In the genomic region with DNA sequence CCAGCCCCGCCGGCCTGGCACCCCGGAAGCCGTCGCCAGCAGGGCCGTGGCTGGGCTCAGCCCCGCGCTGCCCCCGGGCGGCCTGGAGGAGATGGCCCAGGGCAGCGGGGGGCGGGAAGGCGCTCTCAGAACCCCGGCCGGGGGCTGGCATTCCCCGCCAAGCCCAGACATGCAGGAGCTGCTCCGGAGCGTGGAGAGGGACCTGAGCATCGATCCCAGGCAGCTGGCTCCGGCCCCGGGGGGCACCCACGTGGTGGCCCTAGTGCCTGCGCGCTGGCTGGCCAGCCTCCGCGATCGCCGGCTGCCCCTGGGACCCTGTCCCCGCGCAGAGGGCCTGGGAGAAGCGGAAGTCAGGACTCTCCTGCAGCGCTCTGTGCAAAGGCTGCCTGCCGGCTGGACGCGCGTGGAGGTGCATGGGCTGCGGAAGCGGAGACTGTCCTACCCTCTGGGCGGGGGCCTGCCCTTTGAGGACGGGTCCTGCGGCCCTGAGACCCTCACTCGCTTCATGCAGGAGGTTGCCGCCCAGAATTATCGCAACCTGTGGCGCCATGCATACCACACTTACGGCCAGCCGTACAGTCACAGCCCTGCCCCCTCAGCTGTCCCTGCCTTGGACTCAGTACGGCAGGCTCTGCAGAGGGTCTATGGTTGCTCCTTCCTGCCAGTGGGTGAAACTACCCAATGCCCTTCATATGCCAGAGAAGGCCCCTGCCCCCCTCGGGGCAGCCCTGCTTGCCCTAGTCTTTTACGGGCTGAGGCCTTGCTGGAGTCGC, we compare ENCODE assay signal across 8 cellular contexts. TPM values are rescaled to one million over a fixed set of nuclear protein-coding genes. Genes with fewer than 3 reads are reported as not detected.
DNase-seq lines count a peak whose midpoint lies in the region; ATAC-seq and TF ChIP-seq lines count a peak whose summit lies in the region.

No MANE protein-coding gene starts in this region.

- WGBS in mesodermal cell (ENCODE audit: insufficient coverage in 2 of 2), 2 experiments: 33 to 35% methylated on average over 41 to 50 of the region's 51 CpGs

- peak overlapping the region; percentile 67 for H3K27ac ChIP-seq in DND-41 (ENCODE audit: low read length)
- H3K27ac ChIP-seq in coronary artery: peak overlapping the region; percentile 70 to 92
- peak overlapping the region; percentile 67 for H3K27ac ChIP-seq in mesodermal cell (ENCODE audit: low read depth, low read length, severe bottlenecking)

- TF ChIP-seq CTCF in DND-41 (IDR thresholded peaks at IDR 0.05; ENCODE audit: borderline replicate concordance, extremely low read depth, low read length, poor library complexity, severe bottlenecking) (peak; percentile 28), coronary artery (IDR thresholded peaks at IDR 0.05) (no peak)

- H3K4me1 ChIP-seq in DND-41 (ENCODE audit: insufficient read depth, low read length) (peaks cover 37% of the 10 kb centered on the region), mesodermal cell (ENCODE audit: control insufficient read depth, insufficient read depth, low read length, poor library complexity, severe bottlenecking) (peaks cover 10% of the 10 kb centered on the region)

- H3K9me3 ChIP-seq in DND-41 (ENCODE audit: insufficient read depth, low read length, severe bottlenecking) (no peaks in the 10 kb centered on the region), mesodermal cell (ENCODE audit: control insufficient read depth, low read length) (no peaks in the 10 kb centered on the region)

- H4K20me1 ChIP-seq in DND-41 (ENCODE audit: insufficient read depth, low read length): no peaks in the 10 kb centered on the region

- peaks cover 23% of the 10 kb centered on the region for H3K79me2 ChIP-seq in DND-41 (ENCODE audit: insufficient read depth, low read length)

- peaks cover 14% of the 10 kb centered on the region for H3K36me3 ChIP-seq in DND-41 (ENCODE audit: insufficient read depth, low read length)
- peaks cover 9% of the 10 kb centered on the region for H3K36me3 ChIP-seq in mesodermal cell (ENCODE audit: control insufficient read depth, insufficient read depth, low read length)

- no peak for DNase-seq in DND-41
- DNase-seq in NCI-H69 (lab: John Stamatoyannopoulos, UW): peak; percentile 63
- DNase-seq in coronary artery (ENCODE audit: low spot score): peak; percentile 77
- peak; percentile 54 for DNase-seq in ureter (ENCODE audit: low spot score)
- DNase-seq in midbrain (lab: John Stamatoyannopoulos, UW): no peak
- no peak for DNase-seq in glomerular visceral epithelial cell (ENCODE audit: extremely low spot score)

- no peak; the same call in 2 of the 3 replicates for ATAC-seq in DND-41 (ENCODE audit: insufficient read depth, low read depth)
- ATAC-seq in GM21786 (IDR thresholded peaks at IDR 0.05; ENCODE audit: unreplicated experiment): peak; percentile 22

- H3K4me2 ChIP-seq in DND-41 (ENCODE audit: insufficient read depth, low read length): peak overlapping the region; percentile 98

- peak overlapping the region; percentile 76 for H3K9ac ChIP-seq in DND-41 (ENCODE audit: low read depth, low read length)

- H3K27me3 ChIP-seq in DND-41 (ENCODE audit: insufficient read depth, low read length, poor library complexity): no peaks in the 10 kb centered on the region

- H2AFZ ChIP-seq in DND-41 (ENCODE audit: low read depth, low read length): peak overlapping the region; percentile 87

- H3K4me3 ChIP-seq in DND-41 (ENCODE audit: low read depth in 1 of 2, low read length in 2 of 2) (peak overlapping the region; percentile 57 to 74; a peak in 3 of 4 replicates), coronary artery (peak overlapping the region; percentile 91), mesodermal cell (ENCODE audit: extremely low read depth, insufficient read depth, low read length, poor library complexity, severe bottlenecking) (peak overlapping the region; percentile 44)

RNA-seq across cellular contexts. Expression of a gene that starts 0.6 kb away (rescaled TPM):
- polyA plus RNA-seq in mesodermal cell (2013, experiment 1 of 2): 9.8 TPM
- 9.6 TPM for polyA plus RNA-seq in mesodermal cell (2013, experiment 2 of 2)
- total RNA-seq in ureter: 29.5 TPM

RNA-seq across cellular contexts. Expression of a gene that starts 14.9 kb away (rescaled TPM):
- 0.85 TPM for polyA plus RNA-seq in mesodermal cell (2013, experiment 1 of 2)
- 1.2 TPM for polyA plus RNA-seq in mesodermal cell (2013, experiment 2 of 2)
- 9.2 TPM for total RNA-seq in ureter

RNA-seq across cellular contexts. Expression of a gene that starts 17.6 kb away (rescaled TPM):
- polyA plus RNA-seq in mesodermal cell (2013, experiment 1 of 2): 0.22 TPM
- polyA plus RNA-seq in mesodermal cell (2013, experiment 2 of 2): not detected
- total RNA-seq in ureter: 7.1 TPM

RNA-seq across cellular contexts. Expression of a gene that starts 36.8 kb away (rescaled TPM):
- 31.4 TPM for polyA plus RNA-seq in mesodermal cell (2013, experiment 1 of 2)
- polyA plus RNA-seq in mesodermal cell (2013, experiment 2 of 2): 34.2 TPM
- total RNA-seq in ureter: 238 TPM

RNA-seq across cellular contexts. Expression of a gene that starts 40.4 kb away (rescaled TPM):
- polyA plus RNA-seq in mesodermal cell (2013, experiment 1 of 2): 225 TPM
- polyA plus RNA-seq in mesodermal cell (2013, experiment 2 of 2): 184 TPM
- 396 TPM for total RNA-seq in ureter

Comparison
In these comparisons a context has a peak if more than half of its experiments do, and no peak if none do; other contexts are left out.
1. DNase-seq: peak in NCI-H69 (single experiment), coronary artery (single experiment) and ureter (single experiment); none in DND-41 (single experiment), midbrain (single experiment) and glomerular visceral epithelial cell (single experiment).
2. Peak in every context shown above with its lines, with median percentiles within 50 percentile points of each other: H3K27ac ChIP-seq and H3K4me3 ChIP-seq.